Comparison of ENCODE assay signal across 24 cellular contexts in the genomic region with DNA sequence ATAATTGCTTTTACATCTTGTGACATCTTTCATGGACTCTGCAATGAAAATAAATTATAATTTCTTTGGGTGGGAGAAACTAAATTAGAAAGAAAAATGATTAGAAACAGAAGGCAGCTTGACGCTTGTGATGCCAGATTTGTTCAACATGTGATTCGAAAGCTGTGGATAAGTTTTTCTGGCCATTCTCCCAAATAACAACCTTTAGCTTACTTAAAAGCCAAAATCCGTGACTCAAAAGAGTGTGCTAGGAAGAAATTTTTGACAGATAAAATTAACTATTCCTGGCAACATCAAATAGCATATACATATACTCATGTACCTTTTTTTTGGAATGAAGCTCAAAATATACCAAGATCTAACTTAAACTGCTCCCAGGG.
"Had no signal": no experiment of that assay in that cellular context is flagged by ENCODE, and none has a peak within 500 bp of the region (broad histone marks: within the 10 kb centered on the region; RNA-seq: fewer than 3 reads in every experiment).

No MANE protein-coding gene starts in this region.

- H3K27ac Mint-ChIP-seq: activated naive CD4-positive, alpha-beta T cell treated with anti-CD3 and anti-CD28 coated beads, Interleukin-2, amount 10 ng/mL, durations not matched to agents 7 days and 5 days; nephron progenitor cell had no signal

- H3K4me3 ChIP-seq: gastrocnemius medialis, lower lobe of right lung, tibial nerve, uterus had no signal

- H3K27ac ChIP-seq: gastrocnemius medialis, lower lobe of right lung had no signal

- H3K9me3 ChIP-seq: gastrocnemius medialis, lower lobe of right lung, tibial nerve, uterus had no signal

- H3K4me3 Mint-ChIP-seq: activated naive CD4-positive, alpha-beta T cell treated with anti-CD3 and anti-CD28 coated beads, Interleukin-2, amount 10 ng/mL, durations not matched to agents 7 days and 5 days; activated naive CD8-positive, alpha-beta T cell treated with anti-CD3 and anti-CD28 coated beads, Interleukin-2, amount 50 U/mL, for 24 hours; nephron progenitor cell had no signal

- H3K27me3 ChIP-seq: gastrocnemius medialis, tibial nerve, uterus had no signal

- H3K4me1 ChIP-seq: gastrocnemius medialis, uterus had no signal

- H3K36me3 ChIP-seq: gastrocnemius medialis, lower lobe of right lung, tibial nerve, uterus had no signal

- DNase-seq: activated CD8-positive, alpha-beta memory T cell treated with anti-CD3 and anti-CD28 coated beads for 24 hours; activated CD8-positive, alpha-beta memory T cell treated with anti-CD3 and anti-CD28 coated beads, Interleukin-2, amount 50 U/mL, for 48 hours; activated effector memory CD4-positive, alpha-beta T cell treated with Interleukin-2 at 50 U/mL for 16 hours; activated naive CD4-positive, alpha-beta T cell treated with anti-CD3 and anti-CD28 coated beads, Interleukin-2, amount 10 ng/mL, durations not matched to agents 7 days and 5 days; activated naive CD8-positive, alpha-beta T cell treated with anti-CD3 and anti-CD28 coated beads, Interleukin-2, amount 50 U/mL, for 24 hours; activated T-cell treated with anti-CD3 and anti-CD28 coated beads, Interleukin-2, amount 50 U/mL, for 48 hours; aorta; cerebellar nuclear complex; cortex of kidney; effector CD8-positive, alpha-beta T cell; gastrocnemius medialis; left colon; lower lobe of right lung; nephron progenitor cell; nucleus accumbens; retina; stimulated activated CD4-positive, alpha-beta T cell treated with anti-CD3 and anti-CD28 coated beads, Interleukin-12 subunit alpha, Interleukin-12 subunit beta, amount 100 ng/mL, for 4 hours; stimulated activated CD4-positive, alpha-beta T cell treated with anti-CD3 and anti-CD28 coated beads, Interleukin-2, amount 100 ng/mL, for 24 hours; stimulated activated naive CD4-positive, alpha-beta T cell treated with Interleukin-2 at 50 U/mL for 16 hours; T-helper 1 cell; T-helper 9 cell had no signal

- ATAC-seq: activated naive CD8-positive, alpha-beta T cell treated with anti-CD3 and anti-CD28 coated beads, Interleukin-2, amount 50 U/mL, for 24 hours; esophagus mucosa; gastrocnemius medialis had no signal
